1 cellular context compared by ENCODE assay signal in the genomic region with DNA sequence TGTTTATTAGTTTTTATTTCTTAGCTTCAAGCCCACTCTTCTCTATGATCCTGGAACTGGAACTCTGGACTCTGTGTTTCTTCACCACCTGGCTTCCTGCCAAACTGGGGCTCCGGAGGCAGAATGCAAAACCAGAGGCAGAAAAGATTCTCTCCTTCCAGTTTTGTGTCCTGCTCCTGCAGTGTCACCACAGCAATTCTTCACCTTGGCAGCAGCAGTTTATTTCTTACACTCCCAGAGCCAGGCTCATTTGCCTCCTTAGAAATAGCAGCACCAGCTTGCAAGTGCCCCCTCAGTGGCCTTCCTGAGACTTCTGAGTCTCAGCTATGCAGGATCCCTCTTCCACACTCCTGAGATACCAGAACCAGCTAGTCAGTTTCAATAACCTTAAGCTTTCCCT.
TF ChIP-seq lines count a peak whose summit lies in the region.

No MANE protein-coding gene starts in this region.

TF ChIP-seq in HEK293, 187 proteins besides CTCF, POLR2A, EP300 and RAD21 (continued from another document):
- no peak for TF ChIP-seq ZNF449 (tag by site-specific recombination; IDR thresholded peaks at IDR 0.05)
- TF ChIP-seq, protein P1, sequence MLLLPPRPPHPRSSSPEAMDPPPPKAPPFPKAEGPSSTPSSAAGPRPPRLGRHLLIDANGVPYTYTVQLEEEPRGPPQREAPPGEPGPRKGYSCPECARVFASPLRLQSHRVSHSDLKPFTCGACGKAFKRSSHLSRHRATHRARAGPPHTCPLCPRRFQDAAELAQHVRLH (tag by site-specific recombination; IDR thresholded peaks at IDR 0.05): no peak
- TF ChIP-seq ZNF211 (tag by site-specific recombination; IDR thresholded peaks at IDR 0.05; ENCODE audit: low read depth): no peak
- TF ChIP-seq ZBTB20 (tag by site-specific recombination; IDR thresholded peaks at IDR 0.05): peak; percentile 84
- TF ChIP-seq, protein P2, sequence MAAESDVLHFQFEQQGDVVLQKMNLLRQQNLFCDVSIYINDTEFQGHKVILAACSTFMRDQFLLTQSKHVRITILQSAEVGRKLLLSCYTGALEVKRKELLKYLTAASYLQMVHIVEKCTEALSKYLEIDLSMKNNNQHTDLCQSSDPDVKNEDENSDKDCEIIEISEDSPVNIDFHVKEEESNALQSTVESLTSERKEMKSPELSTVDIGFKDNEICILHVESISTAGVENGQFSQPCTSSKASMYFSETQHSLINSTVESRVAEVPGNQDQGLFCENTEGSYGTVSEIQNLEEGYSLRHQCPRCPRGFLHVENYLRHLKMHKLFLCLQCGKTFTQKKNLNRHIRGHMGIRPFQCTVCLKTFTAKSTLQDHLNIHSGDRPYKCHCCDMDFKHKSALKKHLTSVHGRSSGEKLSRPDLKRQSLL (tag by site-specific recombination; IDR thresholded peaks at IDR 0.05): peak; percentile 16; the same call in 1 of the 2 replicates
- no peak for TF ChIP-seq ZNF768 (tag by site-specific recombination; IDR thresholded peaks at IDR 0.05)
- TF ChIP-seq ZEB2 (tag by site-specific recombination; IDR thresholded peaks at IDR 0.05): no peak
- no peak for TF ChIP-seq ZFP3 (tag by site-specific recombination; IDR thresholded peaks at IDR 0.05; ENCODE audit: low read depth)
- peak; percentile 71 for TF ChIP-seq ZBTB17 (tag by site-specific recombination; IDR thresholded peaks at IDR 0.05)
- TF ChIP-seq SCRT1 (tag by site-specific recombination; IDR thresholded peaks at IDR 0.05; ENCODE audit: borderline replicate concordance): no peak
- no peak for TF ChIP-seq ZBTB1 (tag by site-specific recombination; IDR thresholded peaks at IDR 0.05)
